ENCODE assay signal across 1 cellular context in the genomic region with DNA sequence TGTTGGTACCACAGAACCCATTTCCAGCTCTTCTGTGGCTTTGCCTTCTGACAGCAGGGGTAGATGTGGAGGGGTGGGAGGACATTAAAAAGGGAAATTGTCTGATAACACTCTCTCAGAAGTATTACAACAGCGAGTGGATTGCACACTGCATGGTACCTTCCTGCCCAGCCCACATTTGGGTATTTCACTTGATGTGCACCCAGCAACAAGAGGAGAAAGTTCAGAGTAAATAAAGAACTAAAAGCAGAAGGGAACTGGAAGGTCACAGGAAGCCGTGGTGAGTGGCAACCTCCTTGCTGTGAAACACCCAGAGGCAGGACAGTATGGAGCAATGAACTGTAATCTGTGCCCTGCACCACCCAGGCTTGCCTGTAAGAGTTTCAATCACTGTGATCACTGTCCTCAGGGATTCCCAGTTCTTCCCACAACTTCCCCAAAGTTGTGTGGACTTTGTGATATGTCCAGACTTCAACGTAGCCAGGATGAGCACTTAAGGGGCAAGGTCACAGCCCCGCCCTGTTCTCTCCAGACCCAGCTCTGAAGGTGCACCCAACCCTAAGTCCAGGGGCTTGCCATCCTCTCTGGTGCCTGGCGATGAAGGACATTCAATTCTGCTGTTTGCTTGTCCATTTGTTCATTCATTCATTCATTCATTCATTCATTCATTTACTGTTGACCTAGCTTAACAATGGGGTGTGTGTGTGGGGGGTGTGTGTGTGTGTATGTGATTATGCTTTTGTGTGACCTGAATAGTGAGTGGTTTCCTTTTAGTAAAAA.
TF ChIP-seq lines count a peak whose summit lies in the region.

No MANE protein-coding gene starts in this region.

TF ChIP-seq in HepG2, 621 proteins besides CTCF, POLR2A, EP300 and RAD21:
- TF ChIP-seq POLR2AphosphoS2 (IDR thresholded peaks at IDR 0.05; ENCODE audit: low read depth, low read length) (no peak), EED (CRISPR knock-in tag; IDR thresholded peaks at IDR 0.05) (no peak), ZNF121 (CRISPR knock-in tag; IDR thresholded peaks at IDR 0.05) (no peak), ZNF24 (IDR thresholded peaks at IDR 0.05) (peak; percentile 65; the same call in 1 of the 2 replicates)
